ENCODE assay signal across 1 cellular context in genomic region chr7:84013616-84014240, GRCh38.
TF ChIP-seq lines count a peak whose summit lies in the region.

No MANE protein-coding gene starts in this region.

TF ChIP-seq in HCT116, 20 proteins besides CTCF, POLR2A, EP300 and RAD21:
- TF ChIP-seq ATF3 (IDR thresholded peaks at IDR 0.05), result peak; percentile 53; the same call in 1 of the 2 replicates
- peak; percentile 57 for TF ChIP-seq CEBPB (IDR thresholded peaks at IDR 0.05; ENCODE audit: low read depth)
- TF ChIP-seq FOSL1 (IDR thresholded peaks at IDR 0.05; ENCODE audit: low read depth), result no peak
- TF ChIP-seq REST (IDR thresholded peaks at IDR 0.05; ENCODE audit: low read depth), result no peak
- TF ChIP-seq JUND (IDR thresholded peaks at IDR 0.05), result no peak
- no peak for TF ChIP-seq CBX3 (IDR thresholded peaks at IDR 0.05; ENCODE audit: low read depth)
